Comparison of ENCODE assay signal across 8 cellular contexts in genomic region chr6:99589290-99589672, GRCh38. TPM values are rescaled to one million over a fixed set of nuclear protein-coding genes. Genes with fewer than 3 reads are reported as not detected.
A peak's percentile ranks its signal among the peaks of the same experiment; 100 is the strongest.
DNase-seq lines count a peak whose midpoint lies in the region; ATAC-seq, FAIRE-seq and TF ChIP-seq lines count a peak whose summit lies in the region.

No MANE protein-coding gene starts in this region.

- peaks cover 5 to 78% (median 64%) of the 10 kb centered on the region in 45 donors for H3K27me3 ChIP-seq in dorsolateral prefrontal cortex
- H3K27me3 ChIP-seq in muscle layer of duodenum (ENCODE audit: low read depth, low read length), result peaks cover 52% of the 10 kb centered on the region

- no peak for TF ChIP-seq POLR2A in GM12892 (IDR thresholded peaks at IDR 0.05; ENCODE audit: low read depth, low read length)

- intact Hi-C loops in dorsolateral prefrontal cortex (cut with DNase I), result no loop called here

- H3K4me3 ChIP-seq in dorsolateral prefrontal cortex (peak overlapping the region in 58 of 59 donors; percentile 8 to 71 (median 52)), muscle layer of duodenum (ENCODE audit: low read depth in 1 of 2, low read length in 2 of 2) (peak overlapping the region; percentile 60 to 77)

- peak; percentile 9 for FAIRE-seq in GM12892 (lab: Jason Lieb, UNC)

- DNase-seq in GM12892 (ENCODE audit: insufficient read length) (no peak), NCI-H128 (lab: John Stamatoyannopoulos, UW; ENCODE audit: unreplicated experiment) (peak; percentile 5), dorsolateral prefrontal cortex (no peak), activated gamma-delta T cell treated with Interleukin-2 at 50 U/mL for 16 hours (no peak), T-helper 9 cell (no peak), inferior parietal cortex (ENCODE audit: extremely low spot score) (no peak)

- ATAC-seq in GM21825 (IDR thresholded peaks at IDR 0.05; ENCODE audit: unreplicated experiment), result peak; percentile 26

- TF ChIP-seq CTCF in dorsolateral prefrontal cortex (IDR thresholded peaks at IDR 0.05 in 54 of 56, conservative IDR thresholded peaks at IDR 0.05 in 2 of 56; ENCODE audit: low read depth in 1 of 56, partially characterized antibody in 56 of 56), result no peak

- no peak overlapping the region for H3K27ac ChIP-seq in dorsolateral prefrontal cortex
- no peak overlapping the region for H3K27ac ChIP-seq in muscle layer of duodenum (ENCODE audit: low read length)

- peaks cover 0 to 22% of the 10 kb centered on the region in 2 donors for H3K4me1 ChIP-seq in muscle layer of duodenum (ENCODE audit: control insufficient read depth in 1 of 2, insufficient read depth in 2 of 2, low read length in 2 of 2)

- no peaks in the 10 kb centered on the region for H3K36me3 ChIP-seq in muscle layer of duodenum (ENCODE audit: control insufficient read depth in 1 of 2, insufficient read depth in 2 of 2, low read length in 2 of 2)

- H3K9me3 ChIP-seq in muscle layer of duodenum (ENCODE audit: control insufficient read depth in 1 of 2, low read length in 2 of 2), result no peaks in the 10 kb centered on the region

RNA-seq across cellular contexts. Expression of gene PRDM13, which starts 17.4 kb away (rescaled TPM):
- 0.36 TPM for polyA plus RNA-seq in GM12892 (2012; ENCODE audit: missing spikeins)
- under 1 TPM in 1 of 120 experiments, not detected in 119; 0.13 TPM for total RNA-seq in dorsolateral prefrontal cortex

RNA-seq across cellular contexts. Expression of gene CCNC, which starts 20.8 kb away (rescaled TPM):
- polyA plus RNA-seq in GM12892 (2012; ENCODE audit: missing spikeins), result 81.0 TPM
- 10 to 100 TPM; 26.4 to 67.5 (median 43.5) TPM for total RNA-seq in dorsolateral prefrontal cortex
